ENCODE assay signal across 2 cellular contexts in genomic region chr3:170869240-170869592, GRCh38.
TF ChIP-seq lines count a peak whose summit lies in the region.

No MANE protein-coding gene starts in this region.

TF ChIP-seq in H1, 55 proteins besides CTCF, POLR2A, EP300 and RAD21 (continued from another document):
- peak; percentile 4; the same call in 1 of the 2 replicates for TF ChIP-seq POLR2AphosphoS5 (IDR thresholded peaks at IDR 0.05; ENCODE audit: low read depth, low read length)

TF ChIP-seq in neural cell, 6 proteins besides CTCF, POLR2A, EP300 and RAD21 (continued from another document):
- TF ChIP-seq SMC3 (conservative IDR thresholded peaks at IDR 0.05; ENCODE audit: poor library complexity) (no peak), EZH2 (IDR thresholded peaks at IDR 0.05; ENCODE audit: borderline replicate concordance, insufficient read depth, low read length, poor library complexity, severe bottlenecking) (no peak), REST (IDR thresholded peaks at IDR 0.05; ENCODE audit: borderline replicate concordance) (no peak), TAF1 (IDR thresholded peaks at IDR 0.05; ENCODE audit: low read depth) (no peak)
